In genomic region chr17:78865682-78866390, GRCh38 we compare ENCODE assay signal across 8 cellular contexts. TPM values are rescaled to one million over a fixed set of nuclear protein-coding genes. Genes with fewer than 3 reads are reported as not detected.
DNase-seq lines count a peak whose midpoint lies in the region; ATAC-seq and TF ChIP-seq lines count a peak whose summit lies in the region.

No MANE protein-coding gene starts in this region.

- DNase-seq in A172 (ENCODE audit: low spot score): peak; percentile 83
- DNase-seq in GM13977 (ENCODE audit: low spot score): peak; percentile 75
- peak; percentile 64 to 89 for DNase-seq in NCI-H524 (lab: John Stamatoyannopoulos, UW)
- peak; percentile 40 to 52 for DNase-seq in activated CD4-positive, alpha-beta T cell treated with anti-CD3 and anti-CD28 coated beads, Interleukin-2, amount 50 U/mL, for 24 hours (ENCODE audit: low read depth in 1 of 2, low spot score in 1 of 2)
- peak; percentile 61 to 83 for DNase-seq in dermis microvascular lymphatic vessel endothelial cell (ENCODE audit: low read depth in 2 of 2)
- peak; percentile 80 to 86 for DNase-seq in lung microvascular endothelial cell (ENCODE audit: low read depth in 2 of 2)
- peak; percentile 31 for DNase-seq in stimulated activated CD8-positive, alpha-beta memory T cell treated with anti-CD3 and anti-CD28 coated beads, Interleukin-12 subunit alpha, Interleukin-12 subunit beta, amount 100 ng/mL, for 4 hours (ENCODE audit: low read depth)

- in situ Hi-C loops in GM13977 (cut with MboI; ENCODE audit: low pct_unique_long_range_greater_than_20kb, low sequenced_read_pairs, unreplicated experiment): loop anchor here (10.0 kb wide), 1 partner anchor 109 kb away; the partner anchor contains the start of gene LGALS3BP

- ATAC-seq in HG02938 (IDR thresholded peaks at IDR 0.05; ENCODE audit: unreplicated experiment): no peak

- peak; percentile 97 for TF ChIP-seq CTCF in GM13977 (IDR thresholded peaks at IDR 0.05; ENCODE audit: extremely low read depth, insufficient read depth, missing control alignments)

RNA-seq across cellular contexts. Expression of gene USP36, which starts 25.2 kb away (rescaled TPM):
- 15.9 and 33.6 TPM in 2 replicates for total RNA-seq in A172 (2014; rRNA removed; shearing (Covaris generic))
- total RNA-seq in dermis microvascular lymphatic vessel endothelial cell (7.8 and 18.2 TPM in 2 replicates), lung microvascular endothelial cell (6.3 and 9.9 TPM in 2 replicates)

RNA-seq across cellular contexts. Expression of gene CEP295NL, which starts 37.2 kb away (rescaled TPM):
- total RNA-seq in A172 (2014; rRNA removed; shearing (Covaris generic)): 0.81 and 0.89 TPM in 2 replicates
- total RNA-seq in dermis microvascular lymphatic vessel endothelial cell: 0.64 and 2.3 TPM in 2 replicates
- total RNA-seq in lung microvascular endothelial cell: 0.65 and 4.4 TPM in 2 replicates

RNA-seq across cellular contexts. Expression of gene TIMP2, which starts 59.4 kb away (rescaled TPM):
- total RNA-seq in A172 (2014; rRNA removed; shearing (Covaris generic)): 257 and 279 TPM in 2 replicates
- total RNA-seq in dermis microvascular lymphatic vessel endothelial cell (34.5 and 112 TPM in 2 replicates), lung microvascular endothelial cell (35.1 and 69.2 TPM in 2 replicates)

Comparison
In these comparisons a context has a peak if more than half of its experiments do, and no peak if none do; other contexts are left out.
1. DNase-seq: peak in every context shown above with its lines; median percentile 83 in A172; 83 in lung microvascular endothelial cell; 76 in NCI-H524; 75 in GM13977; 72 in dermis microvascular lymphatic vessel endothelial cell; 46 in activated CD4-positive, alpha-beta T cell treated with anti-CD3 and anti-CD28 coated beads, Interleukin-2, amount 50 U/mL, for 24 hours; 31 in stimulated activated CD8-positive, alpha-beta memory T cell treated with anti-CD3 and anti-CD28 coated beads, Interleukin-12 subunit alpha, Interleukin-12 subunit beta, amount 100 ng/mL, for 4 hours.